ENCODE assay signal across 9 cellular contexts in the genomic region with DNA sequence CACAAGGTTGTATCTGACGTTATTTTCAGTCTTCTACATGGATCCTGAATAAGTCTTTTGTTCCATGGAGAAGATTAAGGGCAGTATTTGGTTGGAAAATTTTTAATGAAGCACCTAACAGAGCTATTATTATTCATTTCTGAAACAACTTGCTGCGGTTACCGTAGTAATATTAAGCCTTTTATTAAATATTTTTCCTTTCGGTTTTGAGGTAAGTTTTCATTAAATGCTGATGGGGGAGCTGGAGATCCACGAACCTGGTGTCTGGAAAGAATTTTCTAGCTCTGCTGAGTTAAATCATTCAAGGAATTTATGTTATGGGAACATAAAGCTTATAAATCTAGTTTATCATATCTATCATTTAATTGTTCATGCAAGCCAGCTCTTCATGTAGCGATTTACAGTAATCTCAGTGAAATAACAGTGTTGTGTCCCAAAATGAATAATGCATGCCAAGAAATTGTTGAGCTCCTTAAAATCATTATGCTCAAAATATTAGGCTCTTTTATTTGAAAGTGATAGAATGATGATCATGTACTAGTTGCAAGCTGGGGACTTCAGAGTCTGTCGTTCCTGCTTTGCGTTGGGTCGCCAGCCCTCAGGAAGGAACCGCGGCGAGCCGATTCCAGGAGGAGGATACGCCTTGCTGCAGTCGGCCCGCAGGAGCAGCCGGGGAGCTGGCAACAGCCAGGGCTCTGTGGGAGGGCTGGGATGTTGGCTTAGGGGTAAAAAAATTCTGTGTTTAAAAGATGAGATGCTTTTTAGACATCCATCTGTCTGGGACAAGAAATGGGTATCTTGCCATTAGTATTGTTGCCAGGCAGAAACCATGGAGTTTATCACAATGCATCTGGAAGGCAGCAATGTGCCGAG.
DNase-seq lines count a peak whose midpoint lies in the region; ATAC-seq and TF ChIP-seq lines count a peak whose summit lies in the region.
"Had no signal": no experiment of that assay in that cellular context is flagged by ENCODE, and none has a peak within 500 bp of the region (broad histone marks: within the 10 kb centered on the region; RNA-seq: fewer than 3 reads in every experiment).

No MANE protein-coding gene starts in this region.

- no peak for TF ChIP-seq CTCF in CD8-positive, alpha-beta T cell (IDR thresholded peaks at IDR 0.05)
- peak; percentile 9 to 66 (median 52) for TF ChIP-seq CTCF in heart left ventricle (IDR thresholded peaks at IDR 0.05)
- peak; percentile 32 for TF ChIP-seq CTCF in psoas muscle (IDR thresholded peaks at IDR 0.05)

- peak overlapping the region; percentile 6 for H3K27ac Mint-ChIP-seq in CD8-positive, alpha-beta T cell
- H3K27ac Mint-ChIP-seq in stimulated activated naive B cell treated with anti-CD40 and anti-IgM and Interleukin-4, amounts not matched to agents 10 μg/mL and 1 μg/mL and 100 μg/mL, for 72 hours = no peak overlapping the region

- H3K27me3 ChIP-seq in CD8-positive, alpha-beta T cell (ENCODE audit: insufficient read depth, low read length) = no peaks in the 10 kb centered on the region
- H3K27me3 ChIP-seq in heart left ventricle = no peaks in the 10 kb centered on the region
- no peaks in the 10 kb centered on the region for H3K27me3 ChIP-seq in psoas muscle (ENCODE audit: insufficient read depth in 3 of 3, low read length in 2 of 3)

- no peak overlapping the region for H3K27ac ChIP-seq in CD8-positive, alpha-beta T cell (ENCODE audit: low read depth, low read length)
- H3K27ac ChIP-seq in heart left ventricle = peak overlapping the region in 4 of 12 donors; percentile 2 to 50 (median 24)
- no peak overlapping the region for H3K27ac ChIP-seq in psoas muscle

- no peaks in the 10 kb centered on the region for H3K9me3 Mint-ChIP-seq in CD8-positive, alpha-beta T cell
- H3K9me3 Mint-ChIP-seq in stimulated activated naive B cell treated with anti-CD40 and anti-IgM and Interleukin-4, amounts not matched to agents 10 μg/mL and 1 μg/mL and 100 μg/mL, for 72 hours = no peaks in the 10 kb centered on the region

- peaks cover 48% of the 10 kb centered on the region for H3K4me1 Mint-ChIP-seq in CD8-positive, alpha-beta T cell (ENCODE audit: low read depth)
- H3K4me1 Mint-ChIP-seq in stimulated activated naive B cell treated with anti-CD40 and anti-IgM and Interleukin-4, amounts not matched to agents 10 μg/mL and 1 μg/mL and 100 μg/mL, for 72 hours = peaks cover 34 to 45% of the 10 kb centered on the region in 2 donors

- POLR2A ChIA-PET in CD8-positive, alpha-beta T cell (lab: Charles Lee) = no interaction called here

- no peak overlapping the region for H3K4me3 Mint-ChIP-seq in CD8-positive, alpha-beta T cell
- H3K4me3 Mint-ChIP-seq in stimulated activated naive B cell treated with anti-CD40 and anti-IgM and Interleukin-4, amounts not matched to agents 10 μg/mL and 1 μg/mL and 100 μg/mL, for 72 hours = no peak overlapping the region

- intact Hi-C loops in CD8-positive, alpha-beta T cell (cut with DNase I, micrococcal nuclease) = no loop called here
- intact Hi-C loops in heart left ventricle (cut with DNase I) = loop anchor here in 4 of 10 donors (5.0 to 10.0 kb wide), 3 partner anchors 99 to 1649 kb away; no protein-coding TSS in a partner anchor
- intact Hi-C loops in psoas muscle (cut with DNase I) = no loop called here

- H3K36me3 ChIP-seq in CD8-positive, alpha-beta T cell (ENCODE audit: insufficient read depth, low read length) = peaks cover 2% of the 10 kb centered on the region
- H3K36me3 ChIP-seq in heart left ventricle (peaks cover 0 to 20% (median 0%) of the 10 kb centered on the region in 9 donors), psoas muscle (ENCODE audit: insufficient read depth in 1 of 2, low read depth in 1 of 2) (no peaks in the 10 kb centered on the region)

- ATAC-seq in CD8-positive, alpha-beta T cell = no peak
- ATAC-seq in heart left ventricle = peak in 2 of 4 donors; percentile 28 to 58
- ATAC-seq in psoas muscle = no peak
- ATAC-seq in HG03565 (IDR thresholded peaks at IDR 0.05; ENCODE audit: unreplicated experiment) = no peak
- no peak for ATAC-seq in stimulated activated naive B cell treated with anti-CD40 and anti-IgM and Interleukin-4, amounts not matched to agents 10 μg/mL and 1 μg/mL and 100 μg/mL, for 72 hours (replicated peaks)

- no peak for TF ChIP-seq POLR2A in heart left ventricle (IDR thresholded peaks at IDR 0.05)

- 44 to 59% (median 50%) methylated on average over 18 of the region's 18 CpGs for WGBS in heart left ventricle, 4 donors
- WGBS in psoas muscle, 3 donors = 33 to 47% (median 35%) methylated on average over 18 of the region's 18 CpGs

- no peaks in the 10 kb centered on the region for H3K9me3 ChIP-seq in CD8-positive, alpha-beta T cell (ENCODE audit: low read length)
- H3K9me3 ChIP-seq in heart left ventricle = no peaks in the 10 kb centered on the region
- H3K9me3 ChIP-seq in psoas muscle = no peaks in the 10 kb centered on the region

- no peaks in the 10 kb centered on the region for H3K4me1 ChIP-seq in CD8-positive, alpha-beta T cell (ENCODE audit: insufficient read depth, low read length)
- peaks cover 0 to 19% (median 0%) of the 10 kb centered on the region in 12 donors for H3K4me1 ChIP-seq in heart left ventricle
- H3K4me1 ChIP-seq in psoas muscle = peaks cover 11% of the 10 kb centered on the region

- peaks cover 64% of the 10 kb centered on the region for H3K36me3 Mint-ChIP-seq in CD8-positive, alpha-beta T cell
- peaks cover 36 to 66% of the 10 kb centered on the region in 2 donors for H3K36me3 Mint-ChIP-seq in stimulated activated naive B cell treated with anti-CD40 and anti-IgM and Interleukin-4, amounts not matched to agents 10 μg/mL and 1 μg/mL and 100 μg/mL, for 72 hours

- DNase-seq in CD8-positive, alpha-beta T cell = peak in 1 of 7 experiments; percentile 27
- DNase-seq in amniotic epithelial cell (ENCODE audit: low read depth) = peak; percentile 72
- no peak for DNase-seq in heart left ventricle
- no peak for DNase-seq in psoas muscle
- no peak for DNase-seq in stimulated activated naive CD4-positive, alpha-beta T cell treated with Interleukin-2 at 50 U/mL for 16 hours (lab: John Stamatoyannopoulos, UW)
- no peak for DNase-seq in HuH-7.5 (ENCODE audit: low spot score)
- no peak for DNase-seq in stimulated activated naive B cell treated with anti-CD40 and anti-IgM and Interleukin-4, amounts not matched to agents 10 μg/mL and 1 μg/mL and 100 μg/mL, for 72 hours
- DNase-seq: NCI-H524 treated with DMSO at 0.1 percent for 48 hours had no signal

- H3K27me3 Mint-ChIP-seq in CD8-positive, alpha-beta T cell (ENCODE audit: low read depth) = no peaks in the 10 kb centered on the region
- no peaks in the 10 kb centered on the region for H3K27me3 Mint-ChIP-seq in stimulated activated naive B cell treated with anti-CD40 and anti-IgM and Interleukin-4, amounts not matched to agents 10 μg/mL and 1 μg/mL and 100 μg/mL, for 72 hours

- CTCF ChIA-PET in CD8-positive, alpha-beta T cell (lab: Charles Lee) = interaction anchor here (0.8 kb wide), 1 partner anchor 42 kb away, joined by 5 read pairs; no protein-coding TSS in a partner anchor

- H3K4me3 ChIP-seq in CD8-positive, alpha-beta T cell (ENCODE audit: low read depth, low read length) = no peak overlapping the region
- peak overlapping the region in 9 of 12 donors; percentile 3 to 52 (median 39) for H3K4me3 ChIP-seq in heart left ventricle
- peak overlapping the region; percentile 24 for H3K4me3 ChIP-seq in psoas muscle
